ENCODE assay signal across 8 cellular contexts in genomic region chr4:85778809-85779124, GRCh38.
DNase-seq lines count a peak whose midpoint lies in the region; ATAC-seq, FAIRE-seq and TF ChIP-seq lines count a peak whose summit lies in the region.

No MANE protein-coding gene starts in this region.

- DNase-seq in GM19239 (ENCODE audit: insufficient read length, low spot score) (peak; percentile 1), dedifferentiated amniotic fluid mesenchymal stem cell (ENCODE audit: extremely low spot score) (peak; percentile 45), renal cortical epithelial cell (ENCODE audit: low read depth) (peak; percentile 49), erythroblast (lab: John Stamatoyannopoulos, UW) (no peak), LoVo (ENCODE audit: low spot score) (no peak), SK-N-DZ (ENCODE audit: low spot score) (no peak)
- DNase-seq in stimulated activated CD4-positive, alpha-beta T cell treated with anti-CD3 and anti-CD28 coated beads, Interleukin-2, amount 100 ng/mL, for 24 hours = no peak

- no peak for TF ChIP-seq POLR2A in erythroblast (IDR thresholded peaks at IDR 0.05; ENCODE audit: low read length)

- peak; percentile 98 for FAIRE-seq in GM19239 (lab: Jason Lieb, UNC)

- ATAC-seq in HG03108 (IDR thresholded peaks at IDR 0.05; ENCODE audit: unreplicated experiment) = peak; percentile 65

Comparison
In these comparisons a context has a peak if more than half of its experiments do, and no peak if none do; other contexts are left out.
1. DNase-seq: peak in GM19239 (single experiment), dedifferentiated amniotic fluid mesenchymal stem cell (single experiment) and renal cortical epithelial cell (single experiment); none in erythroblast (0 of 2), LoVo (single experiment), stimulated activated CD4-positive, alpha-beta T cell treated with anti-CD3 and anti-CD28 coated beads, Interleukin-2, amount 100 ng/mL, for 24 hours (0 of 2) and SK-N-DZ (single experiment).